18 cellular contexts compared by ENCODE assay signal in the genomic region with DNA sequence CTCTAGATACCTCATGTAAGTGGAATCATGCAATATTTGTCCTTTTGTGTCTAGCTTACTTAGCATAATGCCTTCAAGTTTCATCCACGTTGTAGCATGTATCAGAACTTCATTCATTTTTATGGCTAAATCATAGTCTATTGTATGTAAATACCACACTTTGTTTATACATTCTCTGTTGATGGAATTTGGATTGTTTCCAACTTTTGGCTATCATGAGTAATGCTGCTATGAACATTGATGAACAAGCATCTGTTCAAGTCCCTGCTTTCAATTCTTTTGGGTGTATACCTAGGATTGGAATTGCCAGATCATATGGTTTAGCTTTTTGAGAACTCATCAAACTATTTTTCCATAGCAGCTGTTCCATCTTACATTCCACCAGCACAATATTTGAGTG. TPM values are rescaled to one million over a fixed set of nuclear protein-coding genes. Genes with fewer than 3 reads are reported as not detected.
DNase-seq lines count a peak whose midpoint lies in the region; TF ChIP-seq lines count a peak whose summit lies in the region.
"Had no signal": no experiment of that assay in that cellular context is flagged by ENCODE, and none has a peak within 500 bp of the region (broad histone marks: within the 10 kb centered on the region; RNA-seq: fewer than 3 reads in every experiment).

No MANE protein-coding gene starts in this region.

- H3K79me2 ChIP-seq in mammary epithelial cell (ENCODE audit: insufficient read depth, low read length), result no peaks in the 10 kb centered on the region

- dilution Hi-C loops in mammary epithelial cell (cut with HindIII; ENCODE audit: low sequenced_read_pairs), result no loop called here

- no peaks in the 10 kb centered on the region for H3K36me3 ChIP-seq in mammary epithelial cell (ENCODE audit: insufficient read depth, low read length)

- WGBS in mammary epithelial cell (ENCODE audit: low coverage, missing lambda C conversion rate), result 71% methylated on average over 1 of the region's 1 CpG

- H3K9me3 ChIP-seq in mammary epithelial cell (replicated peaks; ENCODE audit: insufficient read depth, low read length), result no peaks in the 10 kb centered on the region

- no peak overlapping the region for H3K27ac ChIP-seq in mammary epithelial cell (ENCODE audit: insufficient read depth, low read depth, low read length)
- H3K27ac ChIP-seq: HL-60 had no signal

- H3K27me3 ChIP-seq in mammary epithelial cell (ENCODE audit: insufficient read depth, low read length), result no peaks in the 10 kb centered on the region

- no TSS peak for BruUV-seq in mammary epithelial cell (replicated peaks; lab: Mats Ljungman, UMichigan)

- H4K20me1 ChIP-seq in mammary epithelial cell (ENCODE audit: insufficient read depth, low read length), result no peaks in the 10 kb centered on the region

- no peak overlapping the region for H2AFZ ChIP-seq in mammary epithelial cell (ENCODE audit: low read depth, low read length)

- in situ Hi-C loops in mammary epithelial cell (cut with MboI; ENCODE audit: low sequenced_read_pairs in 2 of 2), result no loop called here

- TF ChIP-seq CTCF in mammary epithelial cell (conservative IDR thresholded peaks at IDR 0.05 in 1 of 2, IDR thresholded peaks at IDR 0.05 in 1 of 2; ENCODE audit: extremely low read depth in 1 of 2, insufficient read depth in 1 of 2, low read depth in 1 of 2, low read length in 2 of 2), result no peak
- TF ChIP-seq CTCF in fibroblast of mammary gland (conservative IDR thresholded peaks at IDR 0.05; ENCODE audit: control insufficient read depth, insufficient read depth, low read depth, low read length), result no peak

- CTCF ChIA-PET in mammary epithelial cell (lab: Charles Lee; ENCODE audit: low non-redundant PET), result no interaction called here

- no peak overlapping the region for H3K4me2 ChIP-seq in mammary epithelial cell (ENCODE audit: insufficient read depth, low read depth, low read length)

- H3K4me3 ChIP-seq in mammary epithelial cell (replicated peaks in 1 of 3; ENCODE audit: insufficient read depth in 1 of 3, low read depth in 2 of 3, low read length in 3 of 3) (no peak overlapping the region), fibroblast of mammary gland (ENCODE audit: control insufficient read depth, low read depth, low read length) (no peak overlapping the region)

- peak; percentile 32 for DNase-seq in ELR (ENCODE audit: low read depth)
- peak; percentile 60 for DNase-seq in mammary epithelial cell
- DNase-seq in fibroblast of mammary gland (ENCODE audit: low read depth), result peak; percentile 21
- peak; percentile 2 for DNase-seq in non-pigmented ciliary epithelial cell (ENCODE audit: low read depth)
- no peak for DNase-seq in globus pallidus (ENCODE audit: low spot score)
- no peak for DNase-seq in UCSD-AML1 (lab: John Stamatoyannopoulos, UW; ENCODE audit: unreplicated experiment)
- DNase-seq in dedifferentiated amniotic fluid mesenchymal stem cell (ENCODE audit: extremely low spot score), result no peak
- DNase-seq in NCI-H2196 (lab: John Stamatoyannopoulos, UW; ENCODE audit: unreplicated experiment), result no peak
- DNase-seq: ACHN; CD4-positive, alpha-beta memory T cell; DMS79 treated with DMSO at 0.1 percent for 48 hours; GOT3; KBM-7; NCI-H1105; NCI-H1694 treated with DMSO at 0.1 percent for 48 hours; PC-3 had no signal

- H3K4me1 ChIP-seq in mammary epithelial cell (ENCODE audit: insufficient read depth, low read length), result peaks cover 9% of the 10 kb centered on the region

- no peak overlapping the region for H3K9ac ChIP-seq in mammary epithelial cell (ENCODE audit: insufficient read depth, low read length)

- intact Hi-C loops in mammary epithelial cell (cut with micrococcal nuclease), result no loop called here

RNA-seq across cellular contexts. Expression of gene CCND2, which starts 52.4 kb away (rescaled TPM):
- 100 to 1,000 TPM; 483 to 932 TPM for total RNA-seq in mammary epithelial cell
- 234 TPM for polyA plus RNA-seq in mammary epithelial cell
- polyA minus RNA-seq in mammary epithelial cell, result 991 TPM
- total RNA-seq: M059J, PC-3 had no signal

Comparison
In these comparisons a context has a peak if more than half of its experiments do, and no peak if none do; other contexts are left out.
1. DNase-seq: peak in ELR (single experiment), mammary epithelial cell (single experiment), fibroblast of mammary gland (single experiment) and non-pigmented ciliary epithelial cell (single experiment); none in globus pallidus (single experiment), UCSD-AML1 (single experiment), dedifferentiated amniotic fluid mesenchymal stem cell (single experiment) and NCI-H2196 (single experiment).